Comparison of ENCODE assay signal across 12 cellular contexts in the genomic region with DNA sequence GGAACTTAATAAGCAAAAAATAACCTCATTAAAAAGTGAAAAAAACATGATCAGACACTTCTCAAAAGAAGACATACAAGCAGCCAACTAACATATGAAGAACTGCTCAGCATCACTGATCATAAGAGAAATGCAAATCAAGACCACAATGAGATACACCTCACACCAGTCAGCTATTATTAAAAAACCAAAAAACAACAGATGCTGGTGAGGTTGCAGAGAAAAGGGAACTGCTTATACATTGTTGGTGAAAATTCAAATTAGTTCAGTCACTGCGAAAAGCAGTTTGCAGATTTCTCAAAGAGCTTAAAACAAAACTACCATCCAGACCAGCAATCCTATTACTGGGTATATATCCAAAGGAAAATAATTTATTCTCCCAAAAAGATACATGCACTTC.
DNase-seq lines count a peak whose midpoint lies in the region; ATAC-seq and TF ChIP-seq lines count a peak whose summit lies in the region.
"Had no signal": no experiment of that assay in that cellular context is flagged by ENCODE, and none has a peak within 500 bp of the region (broad histone marks: within the 10 kb centered on the region; RNA-seq: fewer than 3 reads in every experiment).

No MANE protein-coding gene starts in this region.

- DNase-seq in H7 (no peak), DMS153 (lab: John Stamatoyannopoulos, UW) (no peak), epidermal melanocyte (ENCODE audit: insufficient read length, low spot score) (no peak)
- no peak for DNase-seq in activated CD4-positive, alpha-beta T cell treated with anti-CD3 and anti-CD28 coated beads, Interleukin-2, amount 50 U/mL, for 1 hour
- DNase-seq: activated CD4-positive, alpha-beta memory T cell treated with anti-CD3 and anti-CD28 coated beads, Interleukin-2, amount 10 ng/mL, durations not matched to agents 7 days and 5 days; NCI-H1105 treated with DMSO at 0.1 percent for 48 hours; spleen had no signal

- peak; percentile 96 for ATAC-seq in GM18505 (IDR thresholded peaks at IDR 0.05; ENCODE audit: unreplicated experiment)
- peak; percentile 95 for ATAC-seq in GM19467 (IDR thresholded peaks at IDR 0.05; ENCODE audit: unreplicated experiment)
- peak; percentile 97 for ATAC-seq in HG02852 (IDR thresholded peaks at IDR 0.05; ENCODE audit: unreplicated experiment)
- ATAC-seq in HG03442 (IDR thresholded peaks at IDR 0.05; ENCODE audit: unreplicated experiment) = peak; percentile 95

- no peak for TF ChIP-seq POLR2A in GM18505 (IDR thresholded peaks at IDR 0.05; ENCODE audit: borderline replicate concordance, extremely low read depth, insufficient read depth, insufficient read length)

- H3K4me3 ChIP-seq in H7 (ENCODE audit: insufficient read depth, low read depth, low read length) = no peak overlapping the region
- H3K4me3 ChIP-seq: spleen had no signal

- H3K27me3 ChIP-seq in H7 (ENCODE audit: control insufficient read depth, insufficient read depth, low read length) = no peaks in the 10 kb centered on the region
- H3K27me3 ChIP-seq: neutrophil, spleen had no signal

- no peaks in the 10 kb centered on the region for H3K36me3 ChIP-seq in H7 (replicated peaks; ENCODE audit: control insufficient read depth, insufficient read depth, low read length)
- H3K36me3 ChIP-seq: neutrophil, spleen had no signal
